8 cellular contexts compared by ENCODE assay signal in the genomic region with DNA sequence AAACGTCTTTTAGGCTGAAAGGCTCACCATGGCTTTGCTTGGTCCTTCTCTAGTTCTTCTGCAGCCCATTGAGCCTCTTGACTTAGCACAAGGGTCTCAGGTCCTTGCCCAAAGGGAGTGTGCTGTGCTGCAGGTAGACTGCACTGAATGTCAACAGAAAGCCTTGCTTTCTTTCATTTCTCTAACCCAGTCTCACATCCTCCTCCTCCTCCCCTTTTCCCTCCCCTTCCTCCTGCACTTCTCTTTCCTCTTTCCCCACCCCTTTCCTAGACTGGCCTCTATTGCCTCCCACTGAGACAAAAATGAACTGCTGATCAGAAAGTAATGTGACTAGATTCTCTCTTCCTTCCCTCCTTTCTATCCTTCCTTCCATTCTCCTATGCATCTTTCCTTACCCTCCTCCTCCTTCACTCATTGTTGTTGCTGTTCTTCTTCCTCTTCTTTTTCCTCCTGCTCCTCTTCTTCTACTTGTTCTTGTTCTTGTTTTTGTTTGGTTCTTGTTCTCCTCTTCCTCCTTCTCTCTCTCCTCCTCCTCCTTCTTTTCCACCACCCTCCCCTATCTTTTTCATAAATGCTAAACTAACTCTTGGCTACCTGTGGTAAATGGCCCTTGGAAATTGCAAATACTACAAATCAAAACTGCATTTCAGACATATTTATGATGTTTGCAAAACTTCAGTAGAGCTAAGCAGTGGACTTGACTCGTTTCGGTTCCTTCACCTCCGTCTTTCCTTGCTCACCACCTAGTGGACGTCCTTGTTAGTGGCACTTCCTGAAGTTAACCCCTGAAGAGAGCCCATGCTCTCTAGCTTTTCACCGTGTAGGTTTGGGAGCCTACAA. TPM values are rescaled to one million over a fixed set of nuclear protein-coding genes. Genes with fewer than 3 reads are reported as not detected.
DNase-seq lines count a peak whose midpoint lies in the region; ATAC-seq and TF ChIP-seq lines count a peak whose summit lies in the region.

A gene (minus strand): TSS at position 152 of the 840 bp plus-strand sequence. CDS start 122 bp downstream, at position 30.

- H3K27me3 Mint-ChIP-seq in activated T-helper 1 cell treated with anti-CD3 and anti-CD28 coated beads, Interleukin-12 subunit alpha, Interleukin-12 subunit beta, Interleukin-2, Interleukin-4 antibody, amounts not matched to agents 30 ng/mL and 10 ng/mL and 1 ng/mL, durations not matched to agents 14 hours and 24 hours and 36 hours (ENCODE audit: insufficient read depth): peaks cover 19% of the 10 kb centered on the region
- no peaks in the 10 kb centered on the region for H3K27me3 Mint-ChIP-seq in neural progenitor cell (ENCODE audit: insufficient read depth, low read depth)

- H3K9me3 Mint-ChIP-seq in activated T-helper 1 cell treated with anti-CD3 and anti-CD28 coated beads, Interleukin-12 subunit alpha, Interleukin-12 subunit beta, Interleukin-2, Interleukin-4 antibody, amounts not matched to agents 30 ng/mL and 10 ng/mL and 1 ng/mL, durations not matched to agents 14 hours and 24 hours and 36 hours: peaks cover 16% of the 10 kb centered on the region
- H3K9me3 Mint-ChIP-seq in neural progenitor cell: peaks cover 16% of the 10 kb centered on the region

- DNase-seq in ELF-1 (ENCODE audit: low read depth, low spot score) (peak; percentile 63), Panc1 (ENCODE audit: low read depth, low spot score) (peak; percentile 50), fibroblast of villous mesenchyme (ENCODE audit: low read depth) (peak; percentile 67), neural progenitor cell (ENCODE audit: low spot score) (peak; percentile 71), tibial artery (peak in 1 of 2 donors; percentile 52)
- peak; percentile 69 for DNase-seq in activated T-helper 1 cell treated with anti-CD3 and anti-CD28 coated beads, Interleukin-12 subunit alpha, Interleukin-12 subunit beta, Interleukin-2, Interleukin-4 antibody, amounts not matched to agents 30 ng/mL and 10 ng/mL and 1 ng/mL, durations not matched to agents 14 hours and 24 hours and 36 hours (ENCODE audit: low spot score)

- no peaks in the 10 kb centered on the region for H3F3A ChIP-seq in neural progenitor cell (ENCODE audit: low read depth)

- no peaks in the 10 kb centered on the region for H3K79me2 ChIP-seq in neural progenitor cell (ENCODE audit: low read depth)

- BruUV-seq in Panc1 (replicated peaks; lab: Mats Ljungman, UMichigan): no TSS peak

- H3K4me3 ChIP-seq in HUES64 (ENCODE audit: low read length) (peak within 1 kb of the TSS; percentile 12; the same call in 1 of the 2 replicates), Panc1 (ENCODE audit: low read depth in 2 of 2, low read length in 2 of 2) (no peak within 1 kb of the TSS; a peak in 2 of 4 replicates), fibroblast of villous mesenchyme (ENCODE audit: low read depth, low read length) (peak within 1 kb of the TSS; percentile 34), neural progenitor cell (no peak within 1 kb of the TSS), tibial artery (peak within 1 kb of the TSS; percentile 8 to 27)

- POLR2A ChIA-PET in Panc1 (lab: Charles Lee): no interaction called here

- H3K9me3 ChIP-seq in HUES64 (ENCODE audit: insufficient read depth, low read depth, low read length): no peaks in the 10 kb centered on the region
- H3K9me3 ChIP-seq in Panc1 (ENCODE audit: control insufficient read depth, insufficient read depth, low read depth, low read length): no peaks in the 10 kb centered on the region
- H3K9me3 ChIP-seq in neural progenitor cell (ENCODE audit: low read depth): no peaks in the 10 kb centered on the region
- peaks cover 0 to 11% (median 2%) of the 10 kb centered on the region in 3 donors for H3K9me3 ChIP-seq in tibial artery

- H3K27me3 ChIP-seq in HUES64 (ENCODE audit: insufficient read depth, low read length) (no peaks in the 10 kb centered on the region), Panc1 (ENCODE audit: control insufficient read depth, insufficient read depth, low read length) (peaks cover 7% of the 10 kb centered on the region), neural progenitor cell (peaks cover 12% of the 10 kb centered on the region), tibial artery (no peaks in the 10 kb centered on the region)

- in situ Hi-C loops in Panc1 (cut with HindIII; ENCODE audit: low pct_unique_long_range_greater_than_20kb, low sequenced_read_pairs): no loop called here

- H3K27ac Mint-ChIP-seq in activated T-helper 1 cell treated with anti-CD3 and anti-CD28 coated beads, Interleukin-12 subunit alpha, Interleukin-12 subunit beta, Interleukin-2, Interleukin-4 antibody, amounts not matched to agents 30 ng/mL and 10 ng/mL and 1 ng/mL, durations not matched to agents 14 hours and 24 hours and 36 hours: peak within 1 kb of the TSS; percentile 86
- H3K27ac Mint-ChIP-seq in neural progenitor cell: no peak within 1 kb of the TSS

- 20% methylated on average over 6 of the region's 6 CpGs for WGBS in HUES64

- no peak within 1 kb of the TSS for H3K9ac ChIP-seq in HUES64 (ENCODE audit: low read depth, low read length)
- H3K9ac ChIP-seq in neural progenitor cell: no peak within 1 kb of the TSS

- no peaks in the 10 kb centered on the region for H4K20me1 ChIP-seq in neural progenitor cell (ENCODE audit: low read depth)

- H3K36me3 Mint-ChIP-seq in activated T-helper 1 cell treated with anti-CD3 and anti-CD28 coated beads, Interleukin-12 subunit alpha, Interleukin-12 subunit beta, Interleukin-2, Interleukin-4 antibody, amounts not matched to agents 30 ng/mL and 10 ng/mL and 1 ng/mL, durations not matched to agents 14 hours and 24 hours and 36 hours (ENCODE audit: low read depth): peaks cover 17% of the 10 kb centered on the region
- H3K36me3 Mint-ChIP-seq in neural progenitor cell: no peaks in the 10 kb centered on the region

- peak; percentile 83 for TF ChIP-seq CTCF in Panc1 (IDR thresholded peaks at IDR 0.05)
- peak; percentile 95 for TF ChIP-seq CTCF in fibroblast of villous mesenchyme (IDR thresholded peaks at IDR 0.05; ENCODE audit: insufficient read depth, low read depth, low read length)
- peak; percentile 79 for TF ChIP-seq CTCF in neural progenitor cell (IDR thresholded peaks at IDR 0.05)
- peak; percentile 54 to 55 for TF ChIP-seq CTCF in tibial artery (IDR thresholded peaks at IDR 0.05)

- H3K27ac ChIP-seq in HUES64 (ENCODE audit: low read depth, low read length) (no peak within 1 kb of the TSS), Panc1 (ENCODE audit: low read length) (no peak within 1 kb of the TSS), neural progenitor cell (no peak within 1 kb of the TSS), tibial artery (no peak within 1 kb of the TSS)

- peak within 1 kb of the TSS; percentile 93 for H3K4me3 Mint-ChIP-seq in activated T-helper 1 cell treated with anti-CD3 and anti-CD28 coated beads, Interleukin-12 subunit alpha, Interleukin-12 subunit beta, Interleukin-2, Interleukin-4 antibody, amounts not matched to agents 30 ng/mL and 10 ng/mL and 1 ng/mL, durations not matched to agents 14 hours and 24 hours and 36 hours
- H3K4me3 Mint-ChIP-seq in neural progenitor cell: no peak within 1 kb of the TSS

- H2AFZ ChIP-seq in neural progenitor cell (replicated peaks): no peak within 1 kb of the TSS

- intact Hi-C loops in Panc1 (cut with micrococcal nuclease; ENCODE audit: unreplicated experiment): loop anchor here (2.0 to 5.0 kb wide), 3 partner anchors 111 to 159 kb away; a partner anchor contains a TSS
- intact Hi-C loops in activated T-helper 1 cell treated with anti-CD3 and anti-CD28 coated beads, Interleukin-12 subunit alpha, Interleukin-12 subunit beta, Interleukin-2, Interleukin-4 antibody, amounts not matched to agents 30 ng/mL and 10 ng/mL and 1 ng/mL, durations not matched to agents 14 hours and 24 hours and 36 hours (cut with micrococcal nuclease): loop anchor here (1.0 to 5.0 kb wide), 11 partner anchors 19 to 1109 kb away; a partner anchor contains a TSS
- intact Hi-C loops in tibial artery (cut with DNase I; ENCODE audit: low total_unique reads): no loop called here

- peak; percentile 79 for ATAC-seq in GM21528 (IDR thresholded peaks at IDR 0.05; ENCODE audit: low FRiP score, unreplicated experiment)
- ATAC-seq in Panc1: peak; percentile 93

- CTCF ChIA-PET in Panc1 (lab: Charles Lee): interaction anchor here (0.7 to 1.3 kb wide), 5 partner anchors 83 to 379 kb away, joined by 3 to 11 read pairs (median 3); a partner anchor contains a TSS

- H3K4me1 Mint-ChIP-seq in activated T-helper 1 cell treated with anti-CD3 and anti-CD28 coated beads, Interleukin-12 subunit alpha, Interleukin-12 subunit beta, Interleukin-2, Interleukin-4 antibody, amounts not matched to agents 30 ng/mL and 10 ng/mL and 1 ng/mL, durations not matched to agents 14 hours and 24 hours and 36 hours (ENCODE audit: low read depth): peaks cover 40% of the 10 kb centered on the region
- H3K4me1 Mint-ChIP-seq in neural progenitor cell: no peaks in the 10 kb centered on the region

- H3K36me3 ChIP-seq in HUES64 (ENCODE audit: insufficient read depth, low read length) (no peaks in the 10 kb centered on the region), Panc1 (ENCODE audit: control insufficient read depth, insufficient read depth, low read length) (no peaks in the 10 kb centered on the region), neural progenitor cell (no peaks in the 10 kb centered on the region), tibial artery (no peaks in the 10 kb centered on the region)

- H3K4me2 ChIP-seq in neural progenitor cell: no peak within 1 kb of the TSS

- no peaks in the 10 kb centered on the region for H3K4me1 ChIP-seq in HUES64 (ENCODE audit: insufficient read depth, low read length)
- no peaks in the 10 kb centered on the region for H3K4me1 ChIP-seq in Panc1 (ENCODE audit: control insufficient read depth, insufficient read depth, low read length)
- H3K4me1 ChIP-seq in neural progenitor cell: no peaks in the 10 kb centered on the region
- peaks cover 0 to 3% (median 0%) of the 10 kb centered on the region in 4 donors for H3K4me1 ChIP-seq in tibial artery

RNA-seq across cellular contexts. Expression of the gene that starts here (rescaled TPM):
- polyA plus RNA-seq in HUES64 (2013, experiment 1 of 2): not detected
- 0.19 TPM for polyA plus RNA-seq in HUES64 (2013, experiment 2 of 2)
- total RNA-seq in Panc1 (2021; ENCODE audit: unreplicated experiment) (0.31 TPM), fibroblast of villous mesenchyme (not detected in 2 replicates), neural progenitor cell (ENCODE audit: low replicate concordance) (not detected in 2 replicates)
- not detected for polyA plus RNA-seq in Panc1 (2012; ENCODE audit: insufficient read length)
- total RNA-seq in activated T-helper 1 cell treated with anti-CD3 and anti-CD28 coated beads, Interleukin-12 subunit alpha, Interleukin-12 subunit beta, Interleukin-2, Interleukin-4 antibody, amounts not matched to agents 30 ng/mL and 10 ng/mL and 1 ng/mL, durations not matched to agents 14 hours and 24 hours and 36 hours: 115 and 117 TPM in 2 replicates

Comparison
In these comparisons a context has a peak if more than half of its experiments do, and no peak if none do; other contexts are left out.
1. RNA of the gene that starts here (total RNA-seq): 115 to 117 TPM in activated T-helper 1 cell treated with anti-CD3 and anti-CD28 coated beads, Interleukin-12 subunit alpha, Interleukin-12 subunit beta, Interleukin-2, Interleukin-4 antibody, amounts not matched to agents 30 ng/mL and 10 ng/mL and 1 ng/mL, durations not matched to agents 14 hours and 24 hours and 36 hours; 0.31 TPM in Panc1 (single experiment), not detected in fibroblast of villous mesenchyme and not detected in neural progenitor cell; every median in the first group is over 10 times any median in the second.
2. Peak in DNase-seq and ATAC-seq in Panc1; RNA of the gene not detected or under 1 TPM.
3. Peak in DNase-seq and H3K4me3 ChIP-seq in fibroblast of villous mesenchyme; RNA of the gene not detected or under 1 TPM.
4. Peak in DNase-seq in neural progenitor cell; RNA of the gene not detected or under 1 TPM.
5. H3K4me3 ChIP-seq: peak in HUES64 (single experiment) and tibial artery (2 of 2); none in Panc1 (0 of 2) and neural progenitor cell (single experiment).
6. Peak in every context shown above with its lines, with median percentiles within 50 percentile points of each other: CTCF ChIP-seq.